16 cellular contexts compared by ENCODE assay signal in the genomic region with DNA sequence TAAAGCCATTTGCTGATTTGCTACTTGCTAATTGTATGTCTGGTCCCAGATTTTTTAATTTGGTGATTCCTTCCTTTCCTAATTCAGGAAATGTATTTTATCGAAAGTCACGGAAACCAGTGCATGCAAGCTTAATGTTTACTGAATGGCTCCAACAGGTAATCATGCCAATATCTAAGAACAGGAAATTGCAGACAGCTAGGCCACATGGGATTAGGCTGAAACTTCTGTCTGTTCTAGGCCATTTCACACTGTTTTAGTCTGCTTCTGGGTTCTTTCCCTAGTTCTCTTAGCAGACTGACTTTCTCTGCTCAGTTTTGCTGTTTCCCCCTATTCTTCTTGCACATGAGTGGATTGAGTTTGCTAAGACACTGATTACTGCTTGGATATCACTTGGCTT.
"Had no signal": no experiment of that assay in that cellular context is flagged by ENCODE, and none has a peak within 500 bp of the region (broad histone marks: within the 10 kb centered on the region; RNA-seq: fewer than 3 reads in every experiment).

No MANE protein-coding gene starts in this region.

- H3K4me3 Mint-ChIP-seq: activated naive CD4-positive, alpha-beta T cell treated with anti-CD3 and anti-CD28 coated beads, Interleukin-2, amount 10 ng/mL, durations not matched to agents 7 days and 5 days; effector memory CD8-positive, alpha-beta T cell; natural killer cell; type B pancreatic cell had no signal

- H3K27ac ChIP-seq: foreskin keratinocyte, left lung, neutrophil had no signal

- H3K27me3 Mint-ChIP-seq: activated naive CD4-positive, alpha-beta T cell treated with anti-CD3 and anti-CD28 coated beads, Interleukin-2, amount 10 ng/mL, durations not matched to agents 7 days and 5 days; type B pancreatic cell had no signal

- H3K4me1 ChIP-seq: left lung had no signal

- H3K9me3 ChIP-seq: left lung, neutrophil had no signal

- H3K9me3 Mint-ChIP-seq: activated naive CD4-positive, alpha-beta T cell treated with anti-CD3 and anti-CD28 coated beads, Interleukin-2, amount 10 ng/mL, durations not matched to agents 7 days and 5 days; natural killer cell had no signal

- H3K4me1 Mint-ChIP-seq: natural killer cell had no signal

- H3K36me3 ChIP-seq: left lung, neutrophil had no signal

- DNase-seq: activated CD4-positive, alpha-beta T cell treated with anti-CD3 and anti-CD28 coated beads for 1 hour; activated CD4-positive, alpha-beta T cell treated with anti-CD3 and anti-CD28 coated beads, Interleukin-2, amount 50 U/mL, for 4 hours; activated naive CD4-positive, alpha-beta T cell treated with anti-CD3 and anti-CD28 coated beads, Interleukin-2, amount 10 ng/mL, durations not matched to agents 7 days and 5 days; activated T-cell treated with anti-CD3 and anti-CD28 coated beads, Interleukin-2, amount 50 U/mL, for 1 hour; dermis blood vessel endothelial cell; effector memory CD8-positive, alpha-beta T cell; foreskin keratinocyte; glutamatergic neuron; hypothalamus; kidney; left lung; natural killer cell; stimulated activated CD4-positive, alpha-beta T cell treated with anti-CD3 and anti-CD28 coated beads, Interleukin-4, amount 100 ng/mL, for 1 hour; stimulated activated naive CD8-positive, alpha-beta T cell treated with anti-CD3 and anti-CD28 coated beads, Interleukin-15, Interleukin-2, amounts not matched to agents 100 U/mL and 50 U/mL, for 24 hours had no signal

- H3K36me3 Mint-ChIP-seq: activated naive CD4-positive, alpha-beta T cell treated with anti-CD3 and anti-CD28 coated beads, Interleukin-2, amount 10 ng/mL, durations not matched to agents 7 days and 5 days; natural killer cell had no signal

- ATAC-seq: effector memory CD8-positive, alpha-beta T cell; foreskin keratinocyte; left lung; natural killer cell; stimulated activated naive CD8-positive, alpha-beta T cell treated with anti-CD3 and anti-CD28 coated beads, Interleukin-15, Interleukin-2, amounts not matched to agents 100 U/mL and 50 U/mL, for 24 hours had no signal

- H3K27me3 ChIP-seq: foreskin keratinocyte, left lung, neutrophil had no signal

- H3K4me3 ChIP-seq: left lung had no signal

- H3K27ac Mint-ChIP-seq: activated naive CD4-positive, alpha-beta T cell treated with anti-CD3 and anti-CD28 coated beads, Interleukin-2, amount 10 ng/mL, durations not matched to agents 7 days and 5 days; effector memory CD8-positive, alpha-beta T cell; natural killer cell; type B pancreatic cell had no signal
